Comparison of ENCODE assay signal across 21 cellular contexts in the genomic region with DNA sequence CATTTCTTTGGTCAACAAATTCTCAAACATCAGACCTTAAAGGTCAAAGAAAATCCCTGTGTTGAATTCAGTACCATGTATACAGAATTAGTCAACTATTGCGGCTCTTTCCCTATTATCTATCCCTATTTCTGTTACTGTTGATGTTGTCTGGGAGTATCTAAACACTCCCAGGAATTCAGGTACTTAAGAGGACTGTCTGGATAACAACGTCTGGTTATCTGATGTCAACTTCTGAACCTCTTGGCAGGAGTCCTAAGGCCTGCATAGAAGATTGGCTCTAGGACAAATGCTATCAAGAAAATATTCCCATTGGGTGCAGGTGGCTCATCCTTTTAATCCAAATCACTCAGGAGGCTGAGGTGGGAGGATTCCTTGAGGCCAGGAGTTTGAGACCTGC.
A peak's percentile ranks its signal among the peaks of the same experiment; 100 is the strongest.
DNase-seq lines count a peak whose midpoint lies in the region; ATAC-seq, FAIRE-seq and TF ChIP-seq lines count a peak whose summit lies in the region.
"Had no signal": no experiment of that assay in that cellular context is flagged by ENCODE, and none has a peak within 500 bp of the region (broad histone marks: within the 10 kb centered on the region; RNA-seq: fewer than 3 reads in every experiment).

No MANE protein-coding gene starts in this region.

- no peak overlapping the region for H3K23ac ChIP-seq in IMR-90 (ENCODE audit: low read depth, low read length)

- no peak overlapping the region for H3K14ac ChIP-seq in IMR-90 (replicated peaks; ENCODE audit: low read depth, low read length)

- no peak overlapping the region for H2AK5ac ChIP-seq in IMR-90 (ENCODE audit: low read depth, low read length)

- no peak overlapping the region for H2AK9ac ChIP-seq in IMR-90 (replicated peaks; ENCODE audit: low read depth, low read length, poor library complexity)

- no peak for FAIRE-seq in K562 (lab: Jason Lieb, UNC)
- FAIRE-seq: G401.6, GM12892, HepG2 had no signal

- no peak overlapping the region; the same call in 1 of the 2 replicates for H3K18ac ChIP-seq in IMR-90 (ENCODE audit: low read depth, low read length)

- CTCF ChIA-PET in Calu3 (lab: Charles Lee) (no interaction called here), IMR-90 (lab: Yijun Ruan, JAX) (no interaction called here), K562 (lab: Yijun Ruan, JAX; ENCODE audit: low intra/inter-chr PET ratio) (no interaction called here)
- CTCF ChIA-PET in activated CD8-positive, alpha-beta memory T cell treated with anti-CD3 and anti-CD28 coated beads, Interleukin-2, amount 10 ng/mL, durations not matched to agents 7 days and 5 days (lab: Charles Lee) = no interaction called here

- no peak for ATAC-seq in IMR-90 (ENCODE audit: low read depth)
- no peak for ATAC-seq in K562
- ATAC-seq in psoas muscle = peak in 1 of 4 donors; percentile 32
- ATAC-seq in activated CD8-positive, alpha-beta memory T cell treated with anti-CD3 and anti-CD28 coated beads, Interleukin-2, amount 10 ng/mL, durations not matched to agents 7 days and 5 days = no peak
- no peak for ATAC-seq in HG03354 (IDR thresholded peaks at IDR 0.05; ENCODE audit: poor library complexity, severe bottlenecking, unreplicated experiment)
- ATAC-seq: GM23338, HepG2, Panc1 had no signal

- no peak overlapping the region for H3K4me3 Mint-ChIP-seq in Calu3 (ENCODE audit: low read depth, unreplicated experiment)
- H3K4me3 Mint-ChIP-seq in activated CD8-positive, alpha-beta memory T cell treated with anti-CD3 and anti-CD28 coated beads, Interleukin-2, amount 10 ng/mL, durations not matched to agents 7 days and 5 days = no peak overlapping the region
- H3K4me3 Mint-ChIP-seq: CD4-positive, CD25-positive, alpha-beta regulatory T cell; GM23338 had no signal

- no peaks in the 10 kb centered on the region for H3K9me3 Mint-ChIP-seq in Calu3 (ENCODE audit: low read depth, unreplicated experiment)
- H3K9me3 Mint-ChIP-seq in activated CD8-positive, alpha-beta memory T cell treated with anti-CD3 and anti-CD28 coated beads, Interleukin-2, amount 10 ng/mL, durations not matched to agents 7 days and 5 days (ENCODE audit: low read depth) = no peaks in the 10 kb centered on the region
- H3K9me3 Mint-ChIP-seq: CD4-positive, CD25-positive, alpha-beta regulatory T cell; GM23338 had no signal

- H3K9me3 ChIP-seq in IMR-90 (ENCODE audit: control insufficient read depth, insufficient read depth, low read length) = no peaks in the 10 kb centered on the region
- no peaks in the 10 kb centered on the region for H3K9me3 ChIP-seq in K562 (replicated peaks; ENCODE audit: control insufficient read depth, insufficient read depth, low read depth, low read length)
- H3K9me3 ChIP-seq in psoas muscle = no peaks in the 10 kb centered on the region

- H3K9me1 ChIP-seq in IMR-90 (ENCODE audit: insufficient read depth, low read length) (no peaks in the 10 kb centered on the region; the same call in 1 of the 2 replicates), K562 (ENCODE audit: control insufficient read depth, insufficient read depth, low read length) (no peaks in the 10 kb centered on the region)

- no peaks in the 10 kb centered on the region for H3K27me3 Mint-ChIP-seq in Calu3 (ENCODE audit: unreplicated experiment)
- no peaks in the 10 kb centered on the region for H3K27me3 Mint-ChIP-seq in activated CD8-positive, alpha-beta memory T cell treated with anti-CD3 and anti-CD28 coated beads, Interleukin-2, amount 10 ng/mL, durations not matched to agents 7 days and 5 days

- TF ChIP-seq EP300 in K562 (IDR thresholded peaks at IDR 0.05; ENCODE audit: low read length) = no peak

- TF ChIP-seq POLR2A in IMR-90 (IDR thresholded peaks at IDR 0.05; ENCODE audit: low read depth, low read length) (no peak), K562 (conservative IDR thresholded peaks at IDR 0.05) (no peak)

- no peak overlapping the region for H4K8ac ChIP-seq in IMR-90 (ENCODE audit: low read depth in 2 of 2, low read length in 2 of 2)

- no peak overlapping the region for H3K4me3 ChIP-seq in IMR-90 (ENCODE audit: insufficient read depth, low read depth, low read length)
- H3K4me3 ChIP-seq in K562 = no peak overlapping the region
- H3K4me3 ChIP-seq in psoas muscle = no peak overlapping the region
- H3K4me3 ChIP-seq: GM23338 had no signal

- POLR2A ChIA-PET in IMR-90 (lab: Charles Lee; ENCODE audit: unreplicated experiment) = no interaction called here
- POLR2A ChIA-PET in K562 (lab: Yijun Ruan, JAX) = no interaction called here

- H3K79me2 ChIP-seq in K562 (ENCODE audit: control insufficient read depth, insufficient read depth, low read length) = no peaks in the 10 kb centered on the region

- no peak overlapping the region for H2BK120ac ChIP-seq in IMR-90 (ENCODE audit: low read depth, low read length)

- H3K36me3 Mint-ChIP-seq in Calu3 (ENCODE audit: insufficient read depth, unreplicated experiment) = no peaks in the 10 kb centered on the region
- H3K36me3 Mint-ChIP-seq in activated CD8-positive, alpha-beta memory T cell treated with anti-CD3 and anti-CD28 coated beads, Interleukin-2, amount 10 ng/mL, durations not matched to agents 7 days and 5 days = no peaks in the 10 kb centered on the region
- H3K36me3 Mint-ChIP-seq: CD4-positive, CD25-positive, alpha-beta regulatory T cell had no signal

- H3K9ac ChIP-seq in IMR-90 (ENCODE audit: low read depth, low read length) (no peak overlapping the region), K562 (ENCODE audit: insufficient read depth in 1 of 2, low read depth in 2 of 2, low read length in 2 of 2) (no peak overlapping the region)

- H2BK15ac ChIP-seq in IMR-90 (ENCODE audit: low read depth, low read length) = peak overlapping the region; percentile 34; the same call in 1 of the 3 replicates

- H3K4ac ChIP-seq in IMR-90 (ENCODE audit: low read depth, low read length) = no peak overlapping the region

- H3K27me3 ChIP-seq in IMR-90 (ENCODE audit: control insufficient read depth, insufficient read depth, low read length) (no peaks in the 10 kb centered on the region), K562 (ENCODE audit: control insufficient read depth in 2 of 2, insufficient read depth in 2 of 2, low read length in 2 of 2) (no peaks in the 10 kb centered on the region), psoas muscle (ENCODE audit: insufficient read depth in 3 of 3, low read length in 2 of 3) (no peaks in the 10 kb centered on the region)

- H3K36me3 ChIP-seq in IMR-90 (ENCODE audit: control insufficient read depth, insufficient read depth, low read length) = no peaks in the 10 kb centered on the region
- no peaks in the 10 kb centered on the region for H3K36me3 ChIP-seq in K562 (ENCODE audit: control insufficient read depth, insufficient read depth, low read length)
- H3K36me3 ChIP-seq in psoas muscle (ENCODE audit: insufficient read depth in 1 of 2, low read depth in 1 of 2) = no peaks in the 10 kb centered on the region

- H4K20me1 ChIP-seq in IMR-90 (ENCODE audit: insufficient read depth, low read length) (no peaks in the 10 kb centered on the region), K562 (replicated peaks; ENCODE audit: control insufficient read depth, insufficient read depth, low read length) (no peaks in the 10 kb centered on the region)

- no CpG with 5 or more reads among the region's 2 CpGs for WGBS in IMR-90 (ENCODE audit: extremely low coverage in 2 of 2, insufficient read length in 1 of 2), 2 experiments
- 3% methylated on average over 2 of the region's 2 CpGs for WGBS in K562 (ENCODE audit: insufficient coverage, low coverage, missing lambda C conversion rate)
- WGBS in psoas muscle, 3 donors = 33 to 37% (median 35%) methylated on average over 2 of the region's 2 CpGs

- TF ChIP-seq RAD21 in IMR-90 (IDR thresholded peaks at IDR 0.05; ENCODE audit: low read length) = no peak
- TF ChIP-seq RAD21 in K562 (CRISPR knock-in tag; conservative IDR thresholded peaks at IDR 0.05 in 1 of 2, IDR thresholded peaks at IDR 0.05 in 1 of 2) = no peak

- in situ Hi-C loops in IMR-90 (cut with MboI; ENCODE audit: low sequenced_read_pairs) (no loop called here), K562 (cut with MboI) (no loop called here)

- BruUV-seq in Calu3 (replicated peaks; lab: Mats Ljungman, UMichigan) = no TSS peak
- no TSS peak for BruUV-seq in IMR-90 (replicated peaks; lab: Mats Ljungman, UMichigan)
- no TSS peak for BruUV-seq in K562 (replicated peaks; lab: Mats Ljungman, UMichigan)

- peak overlapping the region; percentile 67 for H3K27ac Mint-ChIP-seq in Calu3 (ENCODE audit: unreplicated experiment)
- H3K27ac Mint-ChIP-seq in activated CD8-positive, alpha-beta memory T cell treated with anti-CD3 and anti-CD28 coated beads, Interleukin-2, amount 10 ng/mL, durations not matched to agents 7 days and 5 days = no peak overlapping the region
- H3K27ac Mint-ChIP-seq: GM23338 had no signal

- DNase-seq in Calu3 = no peak
- no peak for DNase-seq in IMR-90
- no peak for DNase-seq in K562 (ENCODE audit: extremely low read depth in 1 of 4, low spot score in 3 of 4)
- DNase-seq in psoas muscle = no peak
- DNase-seq in activated CD8-positive, alpha-beta memory T cell treated with anti-CD3 and anti-CD28 coated beads, Interleukin-2, amount 10 ng/mL, durations not matched to agents 7 days and 5 days = no peak
- DNase-seq in UCSD-AML1 (lab: John Stamatoyannopoulos, UW; ENCODE audit: unreplicated experiment) = no peak
- DNase-seq: CD4-positive, CD25-positive, alpha-beta regulatory T cell; DMS 273 treated with DMSO at 0.1 percent for 48 hours; HCEC 1CT; KG1; NCI-H1417; NCI-H1694 treated with DMSO at 0.1 percent for 48 hours; NCI-H510A treated with DMSO at 0.1 percent for 48 hours; NCI-H748 treated with DMSO at 0.1 percent for 48 hours had no signal

- no peak for TF ChIP-seq CTCF in Calu3 (IDR thresholded peaks at IDR 0.05; ENCODE audit: unreplicated experiment)
- TF ChIP-seq CTCF in IMR-90 (conservative IDR thresholded peaks at IDR 0.05; ENCODE audit: low read depth, low read length) = no peak
- TF ChIP-seq CTCF in K562 (IDR thresholded peaks at IDR 0.05 in 2 of 3, conservative IDR thresholded peaks at IDR 0.05 in 1 of 3; ENCODE audit: insufficient read depth in 2 of 3, low read depth in 1 of 3, low read length in 3 of 3) = no peak
- TF ChIP-seq CTCF in psoas muscle (IDR thresholded peaks at IDR 0.05) = no peak

- peaks cover 3% of the 10 kb centered on the region; the same call in 1 of the 2 replicates for H3K4me1 ChIP-seq in IMR-90 (ENCODE audit: control insufficient read depth, insufficient read depth, low read length)
- no peaks in the 10 kb centered on the region for H3K4me1 ChIP-seq in K562 (replicated peaks in 1 of 2; ENCODE audit: control insufficient read depth in 2 of 2, insufficient read depth in 2 of 2, low read length in 2 of 2)
- peaks cover 21% of the 10 kb centered on the region for H3K4me1 ChIP-seq in psoas muscle

- no peak overlapping the region for H2BK5ac ChIP-seq in IMR-90 (ENCODE audit: low read depth, low read length, poor library complexity, severe bottlenecking)

- dilution Hi-C loops in IMR-90 (cut with HindIII; ENCODE audit: low sequenced_read_pairs, unreplicated experiment) = no loop called here

- no peak overlapping the region for H4K5ac ChIP-seq in IMR-90 (ENCODE audit: low read depth, low read length)

- H3K27ac ChIP-seq in IMR-90 (ENCODE audit: insufficient read depth, low read length) = no peak overlapping the region
- H3K27ac ChIP-seq in K562 (ENCODE audit: extremely low read depth, low read depth, low read length) = no peak overlapping the region
- peak overlapping the region; percentile 79 for H3K27ac ChIP-seq in psoas muscle
- H3K27ac ChIP-seq: HL-60 had no signal

- H4K91ac ChIP-seq in IMR-90 (ENCODE audit: insufficient read depth, low read depth, low read length) = 0 out of 2 replicates have a peak overlapping the region, but pooled peaks have one; percentile 23

- intact Hi-C loops in Calu3 (cut with micrococcal nuclease; ENCODE audit: unreplicated experiment) (no loop called here), IMR-90 (cut with micrococcal nuclease) (no loop called here), K562 (cut with micrococcal nuclease) (no loop called here), psoas muscle (cut with DNase I) (loop anchor here in 1 of 2 donors (10.0 kb wide), 1 partner anchor 105 kb away; no protein-coding TSS in a partner anchor)

- H3K56ac ChIP-seq in IMR-90 (ENCODE audit: extremely low read depth, insufficient read depth, low read length) = no peak overlapping the region

- H2AFZ ChIP-seq in IMR-90 (replicated peaks; ENCODE audit: low read length, poor library complexity) = no peak overlapping the region
- no peak overlapping the region for H2AFZ ChIP-seq in K562 (ENCODE audit: low read depth, low read length)
- H2AFZ ChIP-seq: GM23338 had no signal

- H3K4me2 ChIP-seq in IMR-90 (ENCODE audit: low read depth, low read length) = no peak overlapping the region
- no peak overlapping the region for H3K4me2 ChIP-seq in K562 (ENCODE audit: insufficient read depth, low read length)
- H3K4me2 ChIP-seq: GM23338 had no signal

- no peak overlapping the region; the same call in 1 of the 2 replicates for H2BK20ac ChIP-seq in IMR-90 (ENCODE audit: low read depth, low read length)

- H3K79me1 ChIP-seq in IMR-90 (ENCODE audit: low read depth in 1 of 2, low read length in 2 of 2) = no peaks in the 10 kb centered on the region

- peaks cover 24% of the 10 kb centered on the region for H3K4me1 Mint-ChIP-seq in Calu3 (ENCODE audit: low read depth, unreplicated experiment)
- H3K4me1 Mint-ChIP-seq in activated CD8-positive, alpha-beta memory T cell treated with anti-CD3 and anti-CD28 coated beads, Interleukin-2, amount 10 ng/mL, durations not matched to agents 7 days and 5 days = no peaks in the 10 kb centered on the region
- H3K4me1 Mint-ChIP-seq: CD4-positive, CD25-positive, alpha-beta regulatory T cell; GM23338 had no signal
